In genomic region chr6:167866642-167867041, GRCh38 we compare ENCODE assay signal across 1 cellular context.
TF ChIP-seq lines count a peak whose summit lies in the region.

No MANE protein-coding gene starts in this region.

TF ChIP-seq in K562, 482 proteins besides CTCF, POLR2A, EP300 and RAD21 (continued from another document):
- TF ChIP-seq ZNF830 (CRISPR knock-in tag; IDR thresholded peaks at IDR 0.05) (no peak), SETDB1 (IDR thresholded peaks at IDR 0.05; ENCODE audit: low read length) (no peak), TARDBP (IDR thresholded peaks at IDR 0.05) (no peak), IRF2 (CRISPR knock-in tag; IDR thresholded peaks at IDR 0.05) (no peak), FOXM1 (IDR thresholded peaks at IDR 0.05; ENCODE audit: low read depth) (no peak), FOXM1 (CRISPR knock-in tag; IDR thresholded peaks at IDR 0.05; ENCODE audit: low read depth) (no peak), TFE3 (CRISPR knock-in tag; IDR thresholded peaks at IDR 0.05) (no peak), MLLT1 (IDR thresholded peaks at IDR 0.05) (no peak), SP2 (IDR thresholded peaks at IDR 0.05; ENCODE audit: extremely low read depth, low read depth, low read length, poor library complexity, severe bottlenecking) (no peak), GTF2B (IDR thresholded peaks at IDR 0.05; ENCODE audit: extremely low read depth, insufficient read length) (no peak), ZNF212 (CRISPR knock-in tag; IDR thresholded peaks at IDR 0.05) (no peak), RBM15 (IDR thresholded peaks at IDR 0.05; ENCODE audit: insufficient read depth, low read length) (no peak), ZNF184 (CRISPR knock-in tag; IDR thresholded peaks at IDR 0.05) (no peak), PPARD (CRISPR knock-in tag; IDR thresholded peaks at IDR 0.05) (no peak), FOXK1 (CRISPR knock-in tag; IDR thresholded peaks at IDR 0.05; ENCODE audit: borderline replicate concordance) (no peak)
- TF ChIP-seq, protein P1, sequence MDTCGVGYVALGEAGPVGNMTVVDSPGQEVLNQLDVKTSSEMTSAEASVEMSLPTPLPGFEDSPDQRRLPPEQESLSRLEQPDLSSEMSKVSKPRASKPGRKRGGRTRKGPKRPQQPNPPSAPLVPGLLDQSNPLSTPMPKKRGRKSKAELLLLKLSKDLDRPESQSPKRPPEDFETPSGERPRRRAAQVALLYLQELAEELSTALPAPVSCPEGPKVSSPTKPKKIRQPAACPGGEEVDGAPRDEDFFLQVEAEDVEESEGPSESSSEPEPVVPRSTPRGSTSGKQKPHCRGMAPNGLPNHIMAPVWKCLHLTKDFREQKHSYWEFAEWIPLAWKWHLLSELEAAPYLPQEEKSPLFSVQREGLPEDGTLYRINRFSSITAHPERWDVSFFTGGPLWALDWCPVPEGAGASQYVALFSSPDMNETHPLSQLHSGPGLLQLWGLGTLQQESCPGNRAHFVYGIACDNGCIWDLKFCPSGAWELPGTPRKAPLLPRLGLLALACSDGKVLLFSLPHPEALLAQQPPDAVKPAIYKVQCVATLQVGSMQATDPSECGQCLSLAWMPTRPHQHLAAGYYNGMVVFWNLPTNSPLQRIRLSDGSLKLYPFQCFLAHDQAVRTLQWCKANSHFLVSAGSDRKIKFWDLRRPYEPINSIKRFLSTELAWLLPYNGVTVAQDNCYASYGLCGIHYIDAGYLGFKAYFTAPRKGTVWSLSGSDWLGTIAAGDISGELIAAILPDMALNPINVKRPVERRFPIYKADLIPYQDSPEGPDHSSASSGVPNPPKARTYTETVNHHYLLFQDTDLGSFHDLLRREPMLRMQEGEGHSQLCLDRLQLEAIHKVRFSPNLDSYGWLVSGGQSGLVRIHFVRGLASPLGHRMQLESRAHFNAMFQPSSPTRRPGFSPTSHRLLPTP (IDR thresholded peaks at IDR 0.05; ENCODE audit: borderline replicate concordance, extremely low read depth, insufficient read length), result no peak
- TF ChIP-seq, protein P2, sequence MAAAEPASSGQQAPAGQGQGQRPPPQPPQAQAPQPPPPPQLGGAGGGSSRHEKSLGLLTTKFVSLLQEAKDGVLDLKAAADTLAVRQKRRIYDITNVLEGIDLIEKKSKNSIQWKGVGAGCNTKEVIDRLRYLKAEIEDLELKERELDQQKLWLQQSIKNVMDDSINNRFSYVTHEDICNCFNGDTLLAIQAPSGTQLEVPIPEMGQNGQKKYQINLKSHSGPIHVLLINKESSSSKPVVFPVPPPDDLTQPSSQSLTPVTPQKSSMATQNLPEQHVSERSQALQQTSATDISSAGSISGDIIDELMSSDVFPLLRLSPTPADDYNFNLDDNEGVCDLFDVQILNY (CRISPR knock-in tag; IDR thresholded peaks at IDR 0.05), result no peak
TF ChIP-seq in K562: peak in this region for 0.
